ENCODE assay signal across 14 cellular contexts in the genomic region with DNA sequence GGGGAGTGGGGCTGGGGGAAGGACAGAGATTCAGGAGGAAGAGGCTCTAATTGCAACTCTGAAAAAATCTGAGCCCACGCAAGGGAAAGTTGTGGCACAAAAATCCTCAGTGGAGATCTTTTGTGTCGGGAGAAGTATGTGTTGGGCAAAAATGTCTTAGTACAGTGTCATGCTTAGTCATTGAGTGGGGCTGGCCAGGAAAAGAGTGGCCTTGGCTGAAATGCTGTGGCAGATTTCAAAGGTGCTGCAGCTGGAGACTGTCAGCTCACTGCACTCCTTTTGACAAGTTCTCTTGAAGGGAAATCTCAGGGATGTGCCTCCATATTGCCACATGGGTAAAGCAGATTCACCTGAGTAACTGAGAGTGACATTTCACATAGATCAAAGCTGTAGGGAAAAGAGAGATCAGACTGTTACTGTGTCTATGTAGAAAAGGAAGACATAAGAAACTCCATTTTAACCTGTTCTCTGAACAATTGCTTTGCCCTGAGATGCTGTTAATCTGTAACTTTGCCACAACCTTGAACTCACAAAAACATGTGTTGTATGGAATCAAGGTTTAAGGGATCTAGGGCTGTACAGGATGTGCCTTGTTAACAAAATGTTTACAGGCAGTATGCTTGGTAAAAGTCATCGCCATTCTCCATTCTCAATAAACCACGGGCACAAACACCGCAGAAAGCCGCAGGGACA. TPM values are rescaled to one million over a fixed set of nuclear protein-coding genes. Genes with fewer than 3 reads are reported as not detected.
DNase-seq lines count a peak whose midpoint lies in the region; ATAC-seq and TF ChIP-seq lines count a peak whose summit lies in the region.
"Had no signal": no experiment of that assay in that cellular context is flagged by ENCODE, and none has a peak within 500 bp of the region (broad histone marks: within the 10 kb centered on the region; RNA-seq: fewer than 3 reads in every experiment).

No MANE protein-coding gene starts in this region.

- no peak for ATAC-seq in HG02642 (IDR thresholded peaks at IDR 0.05; ENCODE audit: poor library complexity, unreplicated experiment)

- H3K27me3 Mint-ChIP-seq in Calu3 (ENCODE audit: unreplicated experiment) (no peaks in the 10 kb centered on the region), chondrocyte (ENCODE audit: low read depth) (no peaks in the 10 kb centered on the region), neural crest cell (ENCODE audit: low read depth) (no peaks in the 10 kb centered on the region)
- H3K27me3 Mint-ChIP-seq in activated CD4-positive, alpha-beta memory T cell treated with anti-CD3 and anti-CD28 coated beads, Interleukin-2, amount 10 ng/mL, durations not matched to agents 7 days and 5 days, result peaks cover 4% of the 10 kb centered on the region

- DNase-seq in Calu3 (no peak), M059J (ENCODE audit: low read depth) (peak; percentile 66), chondrocyte (ENCODE audit: low spot score) (no peak), neural crest cell (ENCODE audit: low read depth, low spot score) (no peak), cerebellum (ENCODE audit: low spot score) (no peak), NCI-H1417 treated with DMSO at 0.1 percent for 48 hours (lab: John Stamatoyannopoulos, UW) (no peak)
- no peak for DNase-seq in activated CD4-positive, alpha-beta memory T cell treated with anti-CD3 and anti-CD28 coated beads, Interleukin-2, amount 10 ng/mL, durations not matched to agents 7 days and 5 days
- DNase-seq: Caco-2, KG1, stomach, T-helper 9 cell had no signal

- intact Hi-C loops in Calu3 (cut with micrococcal nuclease; ENCODE audit: unreplicated experiment), result no loop called here

- TF ChIP-seq CTCF in Calu3 (IDR thresholded peaks at IDR 0.05; ENCODE audit: unreplicated experiment) (no peak), chondrocyte (IDR thresholded peaks at IDR 0.05) (no peak), neural crest cell (conservative IDR thresholded peaks at IDR 0.05) (no peak)

- peak overlapping the region; percentile 42 for H3K27ac Mint-ChIP-seq in Calu3 (ENCODE audit: unreplicated experiment)
- peak overlapping the region; percentile 87 for H3K27ac Mint-ChIP-seq in chondrocyte (ENCODE audit: unreplicated experiment)
- peak overlapping the region; percentile 51 for H3K27ac Mint-ChIP-seq in neural crest cell (ENCODE audit: unreplicated experiment)
- no peak overlapping the region for H3K27ac Mint-ChIP-seq in activated CD4-positive, alpha-beta memory T cell treated with anti-CD3 and anti-CD28 coated beads, Interleukin-2, amount 10 ng/mL, durations not matched to agents 7 days and 5 days
- H3K27ac Mint-ChIP-seq: activated naive CD4-positive, alpha-beta T cell treated with anti-CD3 and anti-CD28 coated beads, Interleukin-2, amount 50 U/mL, for 24 hours had no signal

- H3K4me1 Mint-ChIP-seq in Calu3 (ENCODE audit: low read depth, unreplicated experiment) (peaks cover 63% of the 10 kb centered on the region), chondrocyte (ENCODE audit: low read depth) (peaks cover 40% of the 10 kb centered on the region), neural crest cell (no peaks in the 10 kb centered on the region)
- H3K4me1 Mint-ChIP-seq in activated CD4-positive, alpha-beta memory T cell treated with anti-CD3 and anti-CD28 coated beads, Interleukin-2, amount 10 ng/mL, durations not matched to agents 7 days and 5 days, result no peaks in the 10 kb centered on the region
- H3K4me1 Mint-ChIP-seq: activated naive CD4-positive, alpha-beta T cell treated with anti-CD3 and anti-CD28 coated beads, Interleukin-2, amount 50 U/mL, for 24 hours had no signal

- BruUV-seq in Calu3 (replicated peaks; lab: Mats Ljungman, UMichigan), result no TSS peak

- no peaks in the 10 kb centered on the region for H3K36me3 Mint-ChIP-seq in Calu3 (ENCODE audit: insufficient read depth, unreplicated experiment)
- H3K36me3 Mint-ChIP-seq in chondrocyte (ENCODE audit: low read depth), result peaks cover 3% of the 10 kb centered on the region
- H3K36me3 Mint-ChIP-seq in neural crest cell (ENCODE audit: low read depth), result no peaks in the 10 kb centered on the region
- no peaks in the 10 kb centered on the region for H3K36me3 Mint-ChIP-seq in activated CD4-positive, alpha-beta memory T cell treated with anti-CD3 and anti-CD28 coated beads, Interleukin-2, amount 10 ng/mL, durations not matched to agents 7 days and 5 days (ENCODE audit: low read depth)

- H3K9me3 Mint-ChIP-seq in Calu3 (ENCODE audit: low read depth, unreplicated experiment) (peaks cover 6% of the 10 kb centered on the region), chondrocyte (ENCODE audit: low read depth) (peaks cover 9% of the 10 kb centered on the region), neural crest cell (peaks cover 5% of the 10 kb centered on the region)
- peaks cover 4% of the 10 kb centered on the region for H3K9me3 Mint-ChIP-seq in activated CD4-positive, alpha-beta memory T cell treated with anti-CD3 and anti-CD28 coated beads, Interleukin-2, amount 10 ng/mL, durations not matched to agents 7 days and 5 days

- POLR2A ChIA-PET in activated CD4-positive, alpha-beta memory T cell treated with anti-CD3 and anti-CD28 coated beads, Interleukin-2, amount 10 ng/mL, durations not matched to agents 7 days and 5 days (lab: Charles Lee), result no interaction called here

- CTCF ChIA-PET in Calu3 (lab: Charles Lee), result interaction anchor here (0.6 kb wide), 2 partner anchors 53 to 1828 kb away, joined by 4 read pairs; a partner anchor contains a TSS
- CTCF ChIA-PET in activated CD4-positive, alpha-beta memory T cell treated with anti-CD3 and anti-CD28 coated beads, Interleukin-2, amount 10 ng/mL, durations not matched to agents 7 days and 5 days (lab: Charles Lee), result no interaction called here

- H3K4me3 Mint-ChIP-seq in Calu3 (ENCODE audit: low read depth, unreplicated experiment) (no peak overlapping the region), chondrocyte (ENCODE audit: unreplicated experiment) (no peak overlapping the region), neural crest cell (no peak overlapping the region)
- H3K4me3 Mint-ChIP-seq in activated CD4-positive, alpha-beta memory T cell treated with anti-CD3 and anti-CD28 coated beads, Interleukin-2, amount 10 ng/mL, durations not matched to agents 7 days and 5 days, result no peak overlapping the region
- H3K4me3 Mint-ChIP-seq: activated naive CD4-positive, alpha-beta T cell treated with anti-CD3 and anti-CD28 coated beads, Interleukin-2, amount 50 U/mL, for 24 hours had no signal

RNA-seq across cellular contexts. Expression of a gene that starts 36.0 kb away (rescaled TPM):
- total RNA-seq in Calu3 (2022) (27.7 and 38.5 TPM in 2 replicates), chondrocyte (71.3 to 123 TPM (median 119 TPM) in 3 replicates), neural crest cell (0.36 and 0.84 TPM in 2 replicates), cerebellum (2.9 TPM)
- total RNA-seq in M059J (2014; rRNA removed; shearing (Covaris generic)), result 82.2 and 131 TPM in 2 replicates
- 10 to 100 TPM; 52.3 to 54.7 TPM for total RNA-seq in activated CD4-positive, alpha-beta memory T cell treated with anti-CD3 and anti-CD28 coated beads, Interleukin-2, amount 10 ng/mL, durations not matched to agents 7 days and 5 days

RNA-seq across cellular contexts. Expression of a gene that starts 53.7 kb away (rescaled TPM):
- total RNA-seq in Calu3 (2022), result 0.76 TPM in 1 of 2 replicates, not detected in the other
- not detected in 2 replicates for total RNA-seq in M059J (2014; rRNA removed; shearing (Covaris generic))
- total RNA-seq in chondrocyte, result 0.44 to 0.97 TPM (median 0.65 TPM) in 3 replicates
- 0.40 and 0.98 TPM in 2 replicates for total RNA-seq in neural crest cell
- total RNA-seq in cerebellum, result 1.5 TPM
- under 1 TPM in 1 of 2 experiments, not detected in 1; 0.35 TPM for total RNA-seq in activated CD4-positive, alpha-beta memory T cell treated with anti-CD3 and anti-CD28 coated beads, Interleukin-2, amount 10 ng/mL, durations not matched to agents 7 days and 5 days
- total RNA-seq: activated CD8-positive, alpha-beta memory T cell treated with anti-CD3 and anti-CD28 coated beads for 36 hours; Caco-2; stomach had no signal
